In the genomic region with DNA sequence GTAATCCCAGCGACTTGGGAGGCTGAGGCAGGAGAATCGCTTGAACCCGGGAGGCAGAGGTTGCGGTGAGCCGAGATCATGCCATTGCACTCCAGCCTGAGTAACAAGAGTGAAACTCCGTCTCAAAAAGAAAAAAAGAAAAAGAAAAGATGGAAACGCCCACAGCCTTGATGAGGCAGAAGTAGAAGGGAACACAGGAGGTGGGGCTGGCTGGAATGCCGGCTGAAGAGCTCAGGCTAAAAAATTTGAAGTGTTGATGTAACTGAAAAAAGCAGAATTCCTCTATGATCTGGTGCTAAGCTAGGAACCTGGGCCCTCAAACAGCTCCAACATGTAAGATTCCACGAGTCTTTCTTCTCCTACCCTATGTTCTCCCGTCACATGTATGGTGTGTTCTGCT, we compare ENCODE assay signal across 24 cellular contexts. TPM values are rescaled to one million over a fixed set of nuclear protein-coding genes. Genes with fewer than 3 reads are reported as not detected.
DNase-seq lines count a peak whose midpoint lies in the region; ATAC-seq and TF ChIP-seq lines count a peak whose summit lies in the region.
"Had no signal": no experiment of that assay in that cellular context is flagged by ENCODE, and none has a peak within 500 bp of the region (broad histone marks: within the 10 kb centered on the region; RNA-seq: fewer than 3 reads in every experiment).

No MANE protein-coding gene starts in this region.

- no peaks in the 10 kb centered on the region for H3K9me3 Mint-ChIP-seq in activated naive CD8-positive, alpha-beta T cell (ENCODE audit: low read depth)
- H3K9me3 Mint-ChIP-seq in activated naive CD8-positive, alpha-beta T cell treated with anti-CD3 and anti-CD28 coated beads for 36 hours = no peaks in the 10 kb centered on the region
- H3K9me3 Mint-ChIP-seq in chondrocyte (ENCODE audit: low read depth) = no peaks in the 10 kb centered on the region
- H3K9me3 Mint-ChIP-seq: activated naive CD8-positive, alpha-beta T cell treated with anti-CD3 and anti-CD28 coated beads, Interleukin-2, amount 10 ng/mL, durations not matched to agents 7 days and 5 days; activated T-cell treated with anti-CD3 and anti-CD28 coated beads, Interleukin-2, amount 50 U/mL, for 4 hours; neural progenitor cell had no signal

- H3K36me3 Mint-ChIP-seq in activated naive CD8-positive, alpha-beta T cell = no peaks in the 10 kb centered on the region
- peaks cover 10% of the 10 kb centered on the region for H3K36me3 Mint-ChIP-seq in activated naive CD8-positive, alpha-beta T cell treated with anti-CD3 and anti-CD28 coated beads for 36 hours
- H3K36me3 Mint-ChIP-seq in chondrocyte (ENCODE audit: low read depth) = peaks cover 9% of the 10 kb centered on the region

- DNase-seq in activated naive CD8-positive, alpha-beta T cell treated with anti-CD3 and anti-CD28 coated beads for 36 hours = no peak
- DNase-seq in chondrocyte (ENCODE audit: low spot score) (no peak), lower lobe of right lung (no peak), vagina (ENCODE audit: extremely low spot score in 2 of 2) (no peak), brain microvascular endothelial cell (no peak), activated gamma-delta T cell treated with Interleukin-2 at 50 U/mL for 16 hours (no peak)
- no peak for DNase-seq in effector memory CD4-positive, alpha-beta T cell
- DNase-seq: activated naive CD8-positive, alpha-beta T cell treated with anti-CD3 and anti-CD28 coated beads, Interleukin-2, amount 10 ng/mL, durations not matched to agents 7 days and 5 days; activated T-cell treated with anti-CD3 and anti-CD28 coated beads, Interleukin-2, amount 50 U/mL, for 4 hours; heart right ventricle; MM.1S; NCI-H146; NCI-H2171 treated with DMSO at 0.1 percent for 48 hours; NCI-H526; RPMI8226; stimulated activated CD4-positive, alpha-beta T cell treated with anti-CD3 and anti-CD28 coated beads, Interleukin-2, amount 100 ng/mL, for 24 hours; stimulated activated naive CD4-positive, alpha-beta T cell treated with Interleukin-2 at 50 U/mL for 16 hours; T1000 had no signal

- TF ChIP-seq POLR2A in vagina (IDR thresholded peaks at IDR 0.05) = no peak

- TF ChIP-seq CTCF in chondrocyte (IDR thresholded peaks at IDR 0.05) (no peak), lower lobe of right lung (IDR thresholded peaks at IDR 0.05) (no peak), vagina (IDR thresholded peaks at IDR 0.05) (no peak), brain microvascular endothelial cell (IDR thresholded peaks at IDR 0.05; ENCODE audit: low read depth, low read length, missing control alignments) (no peak)

- H3K4me1 ChIP-seq in lower lobe of right lung (peaks cover 61% of the 10 kb centered on the region), vagina (peaks cover 98% of the 10 kb centered on the region)
- H3K4me1 ChIP-seq in effector memory CD4-positive, alpha-beta T cell (ENCODE audit: control insufficient read depth, insufficient read depth, low read length, poor library complexity, severe bottlenecking) = peaks cover 12% of the 10 kb centered on the region

- H3K4me1 Mint-ChIP-seq in activated naive CD8-positive, alpha-beta T cell (ENCODE audit: low read depth) = peaks cover 60% of the 10 kb centered on the region
- H3K4me1 Mint-ChIP-seq in activated naive CD8-positive, alpha-beta T cell treated with anti-CD3 and anti-CD28 coated beads for 36 hours = peaks cover 29% of the 10 kb centered on the region
- peaks cover 37% of the 10 kb centered on the region for H3K4me1 Mint-ChIP-seq in chondrocyte (ENCODE audit: low read depth)

- H3K27ac ChIP-seq in lower lobe of right lung (peak overlapping the region; percentile 68), vagina (peak overlapping the region; percentile 75), brain microvascular endothelial cell (no peak overlapping the region)
- H3K27ac ChIP-seq in effector memory CD4-positive, alpha-beta T cell (ENCODE audit: insufficient read depth, low read length, poor library complexity, severe bottlenecking) = no peak overlapping the region
- H3K27ac ChIP-seq: BLaER1 treated with 17β-estradiol and CSF1 and Interleukin-3, amounts not matched to agents 10 nM and 100 nM; neural progenitor cell had no signal

- H3K27ac Mint-ChIP-seq in activated naive CD8-positive, alpha-beta T cell = peak overlapping the region; percentile 34
- no peak overlapping the region for H3K27ac Mint-ChIP-seq in activated naive CD8-positive, alpha-beta T cell treated with anti-CD3 and anti-CD28 coated beads for 36 hours
- H3K27ac Mint-ChIP-seq in chondrocyte (ENCODE audit: unreplicated experiment) = peak overlapping the region; percentile 60
- H3K27ac Mint-ChIP-seq: neural progenitor cell, progenitor cell of endocrine pancreas had no signal

- H3K36me3 ChIP-seq in lower lobe of right lung (peaks cover 12% of the 10 kb centered on the region), vagina (no peaks in the 10 kb centered on the region), brain microvascular endothelial cell (replicated peaks) (peaks cover 30% of the 10 kb centered on the region)
- H3K36me3 ChIP-seq in effector memory CD4-positive, alpha-beta T cell (ENCODE audit: control insufficient read depth, insufficient read depth, low read length) = peaks cover 26% of the 10 kb centered on the region
- H3K36me3 ChIP-seq: neural progenitor cell had no signal

- in situ Hi-C loops in brain microvascular endothelial cell (cut with HindIII; ENCODE audit: low pct_ligation_motif_present, low sequenced_read_pairs) = no loop called here

- no peaks in the 10 kb centered on the region for H3K27me3 Mint-ChIP-seq in activated naive CD8-positive, alpha-beta T cell
- H3K27me3 Mint-ChIP-seq in activated naive CD8-positive, alpha-beta T cell treated with anti-CD3 and anti-CD28 coated beads for 36 hours = no peaks in the 10 kb centered on the region
- no peaks in the 10 kb centered on the region for H3K27me3 Mint-ChIP-seq in chondrocyte (ENCODE audit: low read depth)
- H3K27me3 Mint-ChIP-seq: activated naive CD8-positive, alpha-beta T cell treated with anti-CD3 and anti-CD28 coated beads, Interleukin-2, amount 10 ng/mL, durations not matched to agents 7 days and 5 days; progenitor cell of endocrine pancreas had no signal

- intact Hi-C loops in lower lobe of right lung (cut with DNase I) = no loop called here
- intact Hi-C loops in vagina (cut with DNase I) = no loop called here

- H3K4me3 Mint-ChIP-seq in activated naive CD8-positive, alpha-beta T cell = no peak overlapping the region
- H3K4me3 Mint-ChIP-seq in activated naive CD8-positive, alpha-beta T cell treated with anti-CD3 and anti-CD28 coated beads for 36 hours = no peak overlapping the region
- no peak overlapping the region for H3K4me3 Mint-ChIP-seq in chondrocyte (ENCODE audit: unreplicated experiment)
- H3K4me3 Mint-ChIP-seq: activated naive CD8-positive, alpha-beta T cell treated with anti-CD3 and anti-CD28 coated beads, Interleukin-2, amount 10 ng/mL, durations not matched to agents 7 days and 5 days; activated T-cell treated with anti-CD3 and anti-CD28 coated beads, Interleukin-2, amount 50 U/mL, for 4 hours; neural progenitor cell had no signal

- H3K4me3 ChIP-seq in lower lobe of right lung (no peak overlapping the region), vagina (no peak overlapping the region), brain microvascular endothelial cell (ENCODE audit: low read depth, low read length) (no peak overlapping the region)
- H3K4me3 ChIP-seq in effector memory CD4-positive, alpha-beta T cell (ENCODE audit: insufficient read depth, low read depth, low read length, poor library complexity, severe bottlenecking) = no peak overlapping the region
- H3K4me3 ChIP-seq: BLaER1 treated with 17β-estradiol and CSF1 and Interleukin-3, amounts not matched to agents 10 nM and 100 nM; heart right ventricle; neural progenitor cell; skin epidermis had no signal

- ATAC-seq in lower lobe of right lung = peak; percentile 47 to 51
- ATAC-seq: activated T-cell treated with anti-CD3 and anti-CD28 coated beads, Interleukin-2, amount 50 U/mL, for 4 hours; left lobe of liver had no signal

- H3K9me3 ChIP-seq in lower lobe of right lung (no peaks in the 10 kb centered on the region), vagina (no peaks in the 10 kb centered on the region)
- no peaks in the 10 kb centered on the region for H3K9me3 ChIP-seq in effector memory CD4-positive, alpha-beta T cell (ENCODE audit: control insufficient read depth, low read length)
- H3K9me3 ChIP-seq: BLaER1 treated with 17β-estradiol and CSF1 and Interleukin-3, amounts not matched to agents 10 nM and 100 nM; heart right ventricle had no signal

- H3K27me3 ChIP-seq in lower lobe of right lung (ENCODE audit: low read depth) (no peaks in the 10 kb centered on the region), vagina (no peaks in the 10 kb centered on the region), brain microvascular endothelial cell (replicated peaks) (no peaks in the 10 kb centered on the region)
- H3K27me3 ChIP-seq in effector memory CD4-positive, alpha-beta T cell (replicated peaks; ENCODE audit: control insufficient read depth, insufficient read depth, low read length, poor library complexity, severe bottlenecking) = no peaks in the 10 kb centered on the region
- H3K27me3 ChIP-seq: BLaER1 treated with 17β-estradiol and CSF1 and Interleukin-3, amounts not matched to agents 10 nM and 100 nM; heart right ventricle; neural progenitor cell had no signal

RNA-seq across cellular contexts. Expression of a gene that starts 53.6 kb away (rescaled TPM):
- total RNA-seq in activated naive CD8-positive, alpha-beta T cell treated with anti-CD3 and anti-CD28 coated beads for 36 hours = 1 to 10 TPM; 6.5 to 6.8 TPM
- total RNA-seq in chondrocyte (15.7 to 20.1 TPM (median 18.8 TPM) in 3 replicates), lower lobe of right lung (15.4 TPM), vagina (21.4 TPM)

RNA-seq across cellular contexts. Expression of a gene that starts 53.8 kb away (rescaled TPM):
- 10 to 100 TPM; 37.4 to 43.0 TPM for total RNA-seq in activated naive CD8-positive, alpha-beta T cell treated with anti-CD3 and anti-CD28 coated beads for 36 hours
- 46.6 to 48.9 TPM (median 47.1 TPM) in 3 replicates for total RNA-seq in chondrocyte
- total RNA-seq in lower lobe of right lung = 37.4 TPM
- 63.8 TPM for total RNA-seq in vagina

Comparison
In these comparisons a context has a peak if more than half of its experiments do, and no peak if none do; other contexts are left out.
1. H3K27ac ChIP-seq: peak in lower lobe of right lung (single experiment) and vagina (single experiment); none in brain microvascular endothelial cell (single experiment) and effector memory CD4-positive, alpha-beta T cell (single experiment).